11 cellular contexts compared by ENCODE assay signal in genomic region chr2:227848586-227848985, GRCh38. TPM values are rescaled to one million over a fixed set of nuclear protein-coding genes. Genes with fewer than 3 reads are reported as not detected.
DNase-seq lines count a peak whose midpoint lies in the region; ATAC-seq and TF ChIP-seq lines count a peak whose summit lies in the region.
"Had no signal": no experiment of that assay in that cellular context is flagged by ENCODE, and none has a peak within 500 bp of the region (broad histone marks: within the 10 kb centered on the region; RNA-seq: fewer than 3 reads in every experiment).

No MANE protein-coding gene starts in this region.

- H3K27me3 ChIP-seq in GM06990 (replicated peaks; ENCODE audit: control insufficient read depth, insufficient read depth, low read length) (no peaks in the 10 kb centered on the region), vagina (no peaks in the 10 kb centered on the region), WERI-Rb-1 (ENCODE audit: insufficient read depth, low read depth, severe bottlenecking) (peaks cover 35% of the 10 kb centered on the region)

- H3K9me3 ChIP-seq in vagina (no peaks in the 10 kb centered on the region), WERI-Rb-1 (ENCODE audit: severe bottlenecking) (no peaks in the 10 kb centered on the region)
- H3K9me3 ChIP-seq: psoas muscle had no signal

- no peaks in the 10 kb centered on the region for H3K4me1 ChIP-seq in vagina
- H3K4me1 ChIP-seq: psoas muscle had no signal

- peak; percentile 65 for DNase-seq in GM06990 (ENCODE audit: extremely low read depth, insufficient read length)
- peak; percentile 25 for DNase-seq in glomerular visceral epithelial cell (ENCODE audit: extremely low spot score)
- no peak for DNase-seq in medulla oblongata (ENCODE audit: extremely low spot score)
- no peak for DNase-seq in vagina (ENCODE audit: extremely low spot score in 2 of 2)
- no peak for DNase-seq in UCSD-AML1 (lab: John Stamatoyannopoulos, UW; ENCODE audit: unreplicated experiment)
- no peak for DNase-seq in WERI-Rb-1
- DNase-seq: DMS153, psoas muscle had no signal

- TF ChIP-seq CTCF in GM06990 (IDR thresholded peaks at IDR 0.05; ENCODE audit: insufficient read depth, low read length, poor library complexity, severe bottlenecking) (no peak), vagina (IDR thresholded peaks at IDR 0.05) (no peak), WERI-Rb-1 (IDR thresholded peaks at IDR 0.05; ENCODE audit: low read depth, low read length) (no peak)

- ATAC-seq in GM19035 (IDR thresholded peaks at IDR 0.05; ENCODE audit: unreplicated experiment) (peak; percentile 73), HG03442 (IDR thresholded peaks at IDR 0.05; ENCODE audit: unreplicated experiment) (peak; percentile 90)
- ATAC-seq: psoas muscle had no signal

- H3K27ac ChIP-seq in vagina (no peak overlapping the region), WERI-Rb-1 (no peak overlapping the region)
- H3K27ac ChIP-seq: psoas muscle had no signal

- H3K4me3 ChIP-seq in GM06990 (replicated peaks; ENCODE audit: low read depth, low read length) = no peak overlapping the region
- H3K4me3 ChIP-seq in vagina = no peak overlapping the region
- no peak overlapping the region for H3K4me3 ChIP-seq in WERI-Rb-1 (ENCODE audit: low read depth, low read length)
- H3K4me3 ChIP-seq: psoas muscle had no signal

- no peaks in the 10 kb centered on the region for H3K36me3 ChIP-seq in GM06990 (ENCODE audit: control insufficient read depth, insufficient read depth, low read length)
- H3K36me3 ChIP-seq in vagina = no peaks in the 10 kb centered on the region
- no peaks in the 10 kb centered on the region for H3K36me3 ChIP-seq in WERI-Rb-1

- no peak for TF ChIP-seq POLR2A in vagina (IDR thresholded peaks at IDR 0.05)

- intact Hi-C loops in vagina (cut with DNase I) = loop anchor here (2.0 kb wide), 1 partner anchor 72 kb away; no protein-coding TSS in a partner anchor

RNA-seq across cellular contexts. Expression of gene DAW1, which starts 22.8 kb away (rescaled TPM):
- total RNA-seq in vagina = not detected
- total RNA-seq: kidney epithelial cell, psoas muscle had no signal

RNA-seq across cellular contexts. Expression of gene CCL20, which starts 34.9 kb away (rescaled TPM):
- not detected for total RNA-seq in vagina

Comparison
In these comparisons a context has a peak if more than half of its experiments do, and no peak if none do; other contexts are left out.
1. DNase-seq: peak in GM06990 (single experiment) and glomerular visceral epithelial cell (single experiment); none in medulla oblongata (single experiment), vagina (0 of 2), UCSD-AML1 (single experiment) and WERI-Rb-1 (single experiment).